1 cellular context compared by ENCODE assay signal in genomic region chr7:149239345-149240143, GRCh38.
TF ChIP-seq lines count a peak whose summit lies in the region.

TSS of gene ZNF212 (plus strand) at chr7:149239651. CDS start at chr7:149239779, 128 bp downstream.

TF ChIP-seq in HepG2, 621 proteins besides CTCF, POLR2A, EP300 and RAD21 (continued from another document and continues in another):
- TF ChIP-seq RXRB (CRISPR knock-in tag; IDR thresholded peaks at IDR 0.05; ENCODE audit: borderline replicate concordance): peak; percentile 65
- TF ChIP-seq PTBP1 (IDR thresholded peaks at IDR 0.05; ENCODE audit: low read depth, low read length, poor library complexity, severe bottlenecking): no peak
- TF ChIP-seq ZNF773 (CRISPR knock-in tag; IDR thresholded peaks at IDR 0.05; ENCODE audit: borderline replicate concordance): peak; percentile 53; the same call in 1 of the 2 replicates
- no peak for TF ChIP-seq ZBTB34 (CRISPR knock-in tag; IDR thresholded peaks at IDR 0.05)
- TF ChIP-seq, protein P1, sequence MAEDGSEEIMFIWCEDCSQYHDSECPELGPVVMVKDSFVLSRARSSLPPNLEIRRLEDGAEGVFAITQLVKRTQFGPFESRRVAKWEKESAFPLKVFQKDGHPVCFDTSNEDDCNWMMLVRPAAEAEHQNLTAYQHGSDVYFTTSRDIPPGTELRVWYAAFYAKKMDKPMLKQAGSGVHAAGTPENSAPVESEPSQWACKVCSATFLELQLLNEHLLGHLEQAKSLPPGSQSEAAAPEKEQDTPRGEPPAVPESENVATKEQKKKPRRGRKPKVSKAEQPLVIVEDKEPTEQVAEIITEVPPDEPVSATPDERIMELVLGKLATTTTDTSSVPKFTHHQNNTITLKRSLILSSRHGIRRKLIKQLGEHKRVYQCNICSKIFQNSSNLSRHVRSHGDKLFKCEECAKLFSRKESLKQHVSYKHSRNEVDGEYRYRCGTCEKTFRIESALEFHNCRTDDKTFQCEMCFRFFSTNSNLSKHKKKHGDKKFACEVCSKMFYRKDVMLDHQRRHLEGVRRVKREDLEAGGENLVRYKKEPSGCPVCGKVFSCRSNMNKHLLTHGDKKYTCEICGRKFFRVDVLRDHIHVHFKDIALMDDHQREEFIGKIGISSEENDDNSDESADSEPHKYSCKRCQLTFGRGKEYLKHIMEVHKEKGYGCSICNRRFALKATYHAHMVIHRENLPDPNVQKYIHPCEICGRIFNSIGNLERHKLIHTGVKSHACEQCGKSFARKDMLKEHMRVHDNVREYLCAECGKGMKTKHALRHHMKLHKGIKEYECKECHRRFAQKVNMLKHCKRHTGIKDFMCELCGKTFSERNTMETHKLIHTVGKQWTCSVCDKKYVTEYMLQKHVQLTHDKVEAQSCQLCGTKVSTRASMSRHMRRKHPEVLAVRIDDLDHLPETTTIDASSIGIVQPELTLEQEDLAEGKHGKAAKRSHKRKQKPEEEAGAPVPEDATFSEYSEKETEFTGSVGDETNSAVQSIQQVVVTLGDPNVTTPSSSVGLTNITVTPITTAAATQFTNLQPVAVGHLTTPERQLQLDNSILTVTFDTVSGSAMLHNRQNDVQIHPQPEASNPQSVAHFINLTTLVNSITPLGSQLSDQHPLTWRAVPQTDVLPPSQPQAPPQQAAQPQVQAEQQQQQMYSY (CRISPR knock-in tag; IDR thresholded peaks at IDR 0.05): no peak
- no peak for TF ChIP-seq RFX3 (CRISPR knock-in tag; IDR thresholded peaks at IDR 0.05)
- TF ChIP-seq ZMAT5 (CRISPR knock-in tag; IDR thresholded peaks at IDR 0.05; ENCODE audit: borderline replicate concordance, low read depth): no peak
- TF ChIP-seq, protein P2, sequence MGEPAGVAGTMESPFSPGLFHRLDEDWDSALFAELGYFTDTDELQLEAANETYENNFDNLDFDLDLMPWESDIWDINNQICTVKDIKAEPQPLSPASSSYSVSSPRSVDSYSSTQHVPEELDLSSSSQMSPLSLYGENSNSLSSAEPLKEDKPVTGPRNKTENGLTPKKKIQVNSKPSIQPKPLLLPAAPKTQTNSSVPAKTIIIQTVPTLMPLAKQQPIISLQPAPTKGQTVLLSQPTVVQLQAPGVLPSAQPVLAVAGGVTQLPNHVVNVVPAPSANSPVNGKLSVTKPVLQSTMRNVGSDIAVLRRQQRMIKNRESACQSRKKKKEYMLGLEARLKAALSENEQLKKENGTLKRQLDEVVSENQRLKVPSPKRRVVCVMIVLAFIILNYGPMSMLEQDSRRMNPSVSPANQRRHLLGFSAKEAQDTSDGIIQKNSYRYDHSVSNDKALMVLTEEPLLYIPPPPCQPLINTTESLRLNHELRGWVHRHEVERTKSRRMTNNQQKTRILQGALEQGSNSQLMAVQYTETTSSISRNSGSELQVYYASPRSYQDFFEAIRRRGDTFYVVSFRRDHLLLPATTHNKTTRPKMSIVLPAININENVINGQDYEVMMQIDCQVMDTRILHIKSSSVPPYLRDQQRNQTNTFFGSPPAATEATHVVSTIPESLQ (CRISPR knock-in tag; conservative IDR thresholded peaks at IDR 0.05): no peak
- peak; percentile 97 for TF ChIP-seq KAT8 (CRISPR knock-in tag; IDR thresholded peaks at IDR 0.05)
- TF ChIP-seq TAF15 (IDR thresholded peaks at IDR 0.05; ENCODE audit: low read depth, low read length, poor library complexity, severe bottlenecking): peak; percentile 85
- TF ChIP-seq MIER3 (CRISPR knock-in tag; IDR thresholded peaks at IDR 0.05; ENCODE audit: borderline replicate concordance): peak; percentile 94; the same call in 1 of the 2 replicates
- TF ChIP-seq, protein P3, sequence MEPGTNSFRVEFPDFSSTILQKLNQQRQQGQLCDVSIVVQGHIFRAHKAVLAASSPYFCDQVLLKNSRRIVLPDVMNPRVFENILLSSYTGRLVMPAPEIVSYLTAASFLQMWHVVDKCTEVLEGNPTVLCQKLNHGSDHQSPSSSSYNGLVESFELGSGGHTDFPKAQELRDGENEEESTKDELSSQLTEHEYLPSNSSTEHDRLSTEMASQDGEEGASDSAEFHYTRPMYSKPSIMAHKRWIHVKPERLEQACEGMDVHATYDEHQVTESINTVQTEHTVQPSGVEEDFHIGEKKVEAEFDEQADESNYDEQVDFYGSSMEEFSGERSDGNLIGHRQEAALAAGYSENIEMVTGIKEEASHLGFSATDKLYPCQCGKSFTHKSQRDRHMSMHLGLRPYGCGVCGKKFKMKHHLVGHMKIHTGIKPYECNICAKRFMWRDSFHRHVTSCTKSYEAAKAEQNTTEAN (CRISPR knock-in tag; conservative IDR thresholded peaks at IDR 0.05): no peak
- TF ChIP-seq MED13 (CRISPR knock-in tag; IDR thresholded peaks at IDR 0.05): no peak
- TF ChIP-seq DR1 (CRISPR knock-in tag; IDR thresholded peaks at IDR 0.05): peak; percentile 42; the same call in 1 of the 2 replicates
- no peak for TF ChIP-seq ZNF660 (CRISPR knock-in tag; IDR thresholded peaks at IDR 0.05; ENCODE audit: borderline replicate concordance, low read depth)
- no peak for TF ChIP-seq ZNF737 (CRISPR knock-in tag; IDR thresholded peaks at IDR 0.05; ENCODE audit: borderline replicate concordance)
- TF ChIP-seq PLRG1 (conservative IDR thresholded peaks at IDR 0.05): no peak
- peak; percentile 89 for TF ChIP-seq CBFB (CRISPR knock-in tag; IDR thresholded peaks at IDR 0.05)
- TF ChIP-seq ZNF652 (CRISPR knock-in tag; IDR thresholded peaks at IDR 0.05; ENCODE audit: borderline replicate concordance, low read depth): no peak
- TF ChIP-seq ZNF878 (CRISPR knock-in tag; IDR thresholded peaks at IDR 0.05): peak; percentile 77
- peak; percentile 86 for TF ChIP-seq SMAD3 (CRISPR knock-in tag; IDR thresholded peaks at IDR 0.05)
- TF ChIP-seq ZNF256 (CRISPR knock-in tag; conservative IDR thresholded peaks at IDR 0.05): no peak
- TF ChIP-seq GMEB2 (CRISPR knock-in tag; IDR thresholded peaks at IDR 0.05; ENCODE audit: low read depth): no peak
- peak; percentile 73; the same call in 1 of the 2 replicates for TF ChIP-seq RFXANK (CRISPR knock-in tag; IDR thresholded peaks at IDR 0.05)
- no peak for TF ChIP-seq SRSF9 (IDR thresholded peaks at IDR 0.05; ENCODE audit: borderline replicate concordance, insufficient read depth, low read depth, low read length, poor library complexity, severe bottlenecking)
- peak; percentile 47; the same call in 1 of the 2 replicates for TF ChIP-seq PRDM10 (CRISPR knock-in tag; IDR thresholded peaks at IDR 0.05; ENCODE audit: low read depth)
- TF ChIP-seq PITX1 (CRISPR knock-in tag; IDR thresholded peaks at IDR 0.05): peak; percentile 44; the same call in 1 of the 2 replicates
- TF ChIP-seq LCORL (IDR thresholded peaks at IDR 0.05): no peak
- peak; percentile 68 for TF ChIP-seq LCORL (CRISPR knock-in tag; IDR thresholded peaks at IDR 0.05)
- TF ChIP-seq KDM5A (IDR thresholded peaks at IDR 0.05; ENCODE audit: borderline replicate concordance, low read length): peak; percentile 94
- peak; percentile 57 for TF ChIP-seq POLR2AphosphoS5 (IDR thresholded peaks at IDR 0.05; ENCODE audit: low read depth, low read length)
- TF ChIP-seq, protein P4, sequence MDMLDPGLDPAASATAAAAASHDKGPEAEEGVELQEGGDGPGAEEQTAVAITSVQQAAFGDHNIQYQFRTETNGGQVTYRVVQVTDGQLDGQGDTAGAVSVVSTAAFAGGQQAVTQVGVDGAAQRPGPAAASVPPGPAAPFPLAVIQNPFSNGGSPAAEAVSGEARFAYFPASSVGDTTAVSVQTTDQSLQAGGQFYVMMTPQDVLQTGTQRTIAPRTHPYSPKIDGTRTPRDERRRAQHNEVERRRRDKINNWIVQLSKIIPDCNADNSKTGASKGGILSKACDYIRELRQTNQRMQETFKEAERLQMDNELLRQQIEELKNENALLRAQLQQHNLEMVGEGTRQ (IDR thresholded peaks at IDR 0.05; ENCODE audit: low read depth, low read length): no peak
- TF ChIP-seq, protein P4 (CRISPR knock-in tag; IDR thresholded peaks at IDR 0.05; ENCODE audit: borderline replicate concordance): no peak; the same call in 1 of the 2 replicates
- no peak for TF ChIP-seq NR2F6 (IDR thresholded peaks at IDR 0.05)
- peak; percentile 69 for TF ChIP-seq NR2F6 (CRISPR knock-in tag; IDR thresholded peaks at IDR 0.05)
- no peak for TF ChIP-seq ZNF577 (CRISPR knock-in tag; IDR thresholded peaks at IDR 0.05; ENCODE audit: borderline replicate concordance, low read depth)
- no peak for TF ChIP-seq CSRNP1 (CRISPR knock-in tag; IDR thresholded peaks at IDR 0.05)
- peak; percentile 79 for TF ChIP-seq RXRA (CRISPR knock-in tag; IDR thresholded peaks at IDR 0.05)
- peak; percentile 95 for TF ChIP-seq KAT7 (CRISPR knock-in tag; IDR thresholded peaks at IDR 0.05; ENCODE audit: borderline replicate concordance)
- TF ChIP-seq TOE1 (CRISPR knock-in tag; IDR thresholded peaks at IDR 0.05): no peak
- TF ChIP-seq MAFK (conservative IDR thresholded peaks at IDR 0.05 in 1 of 2, IDR thresholded peaks at IDR 0.05 in 1 of 2; ENCODE audit: low read length in 2 of 2): no peak
